In genomic region chr1:87058343-87058649, GRCh38 we compare ENCODE assay signal across 16 cellular contexts.
A peak's percentile ranks its signal among the peaks of the same experiment; 100 is the strongest.
DNase-seq lines count a peak whose midpoint lies in the region; ATAC-seq and TF ChIP-seq lines count a peak whose summit lies in the region.
"Had no signal": no experiment of that assay in that cellular context is flagged by ENCODE, and none has a peak within 500 bp of the region (broad histone marks: within the 10 kb centered on the region; RNA-seq: fewer than 3 reads in every experiment).

No MANE protein-coding gene starts in this region.

- CTCF ChIA-PET in SK-N-SH (lab: Yijun Ruan, JAX): interaction anchor here (0.6 to 1.7 kb wide), 4 partner anchors 9 to 158 kb away, joined by 3 to 4 read pairs (median 4); no protein-coding TSS in a partner anchor

- 87% methylated on average over 1 of the region's 1 CpG for WGBS in SK-N-SH (ENCODE audit: low lambda C conversion rate)

- DNase-seq in SK-N-SH (no peak), foreskin fibroblast (peak; percentile 32 to 64), NCI-H146 treated with DMSO at 0.1 percent for 48 hours (lab: John Stamatoyannopoulos, UW; ENCODE audit: unreplicated experiment) (no peak), NCI-H1417 treated with DMSO at 0.1 percent for 48 hours (lab: John Stamatoyannopoulos, UW) (no peak), DMS114 treated with DMSO at 0.1 percent for 48 hours (lab: John Stamatoyannopoulos, UW; ENCODE audit: unreplicated experiment) (no peak)
- DNase-seq: 8988T; activated T-cell treated with anti-CD3 and anti-CD28 coated beads, Interleukin-2, amount 50 U/mL, for 1 hour; NCI-H1417; NCI-H526; psoas muscle; T-helper 2 cell; upper lobe of right lung had no signal

- no peaks in the 10 kb centered on the region for H3K36me3 ChIP-seq in SK-N-SH (replicated peaks in 1 of 2; ENCODE audit: control insufficient read depth in 1 of 2, insufficient read depth in 2 of 2, low read length in 1 of 2)
- H3K36me3 ChIP-seq in OCI-LY1 (ENCODE audit: insufficient read depth, low read length): peaks cover 12% of the 10 kb centered on the region; the same call in 1 of the 2 replicates
- H3K36me3 ChIP-seq in subcutaneous abdominal adipose tissue (ENCODE audit: control insufficient read depth in 5 of 5, insufficient read depth in 5 of 5, low read length in 5 of 5): no peaks in the 10 kb centered on the region
- H3K36me3 ChIP-seq: upper lobe of right lung had no signal

- H3K9me3 ChIP-seq in SK-N-SH (peaks cover 7% of the 10 kb centered on the region; the same call in 1 of the 2 replicates), OCI-LY1 (ENCODE audit: low read length) (peaks cover 15% of the 10 kb centered on the region), subcutaneous abdominal adipose tissue (ENCODE audit: control insufficient read depth in 5 of 5, low read length in 5 of 5) (no peaks in the 10 kb centered on the region)
- H3K9me3 ChIP-seq: psoas muscle, upper lobe of right lung had no signal

- no peak for ATAC-seq in SK-N-SH treated with all-trans-retinoic acid at 6 μM for 48 hours
- ATAC-seq: psoas muscle, upper lobe of right lung had no signal

- POLR2A ChIA-PET in SK-N-SH (lab: Yijun Ruan, JAX): no interaction called here

- no peak for TF ChIP-seq CTCF in SK-N-SH (IDR thresholded peaks at IDR 0.05)
- no peak for TF ChIP-seq CTCF in OCI-LY1 (IDR thresholded peaks at IDR 0.05; ENCODE audit: low read length)
- no peak for TF ChIP-seq CTCF in foreskin fibroblast (IDR thresholded peaks at IDR 0.05; ENCODE audit: low read depth, low read length)

- H3K4me2 ChIP-seq in SK-N-SH (0 out of 2 replicates have a peak overlapping the region, but pooled peaks have one; percentile 34), OCI-LY1 (ENCODE audit: low read length) (peak overlapping the region; percentile 68)

- TF ChIP-seq EP300 in SK-N-SH (IDR thresholded peaks at IDR 0.05; ENCODE audit: borderline replicate concordance in 1 of 2, low read depth in 1 of 2, low read length in 1 of 2): no peak

- H3K4me3 ChIP-seq in SK-N-SH (ENCODE audit: low read depth in 2 of 2, low read length in 1 of 2): no peak overlapping the region
- no peak overlapping the region for H3K4me3 ChIP-seq in OCI-LY1 (ENCODE audit: low read depth, low read length, poor library complexity, severe bottlenecking)
- H3K4me3 ChIP-seq in foreskin fibroblast (ENCODE audit: low read depth in 1 of 2, low read length in 2 of 2): peak overlapping the region; percentile 35 to 55
- peak overlapping the region in 3 of 5 donors; percentile 19 to 60 (median 52) for H3K4me3 ChIP-seq in subcutaneous abdominal adipose tissue (ENCODE audit: low read depth in 1 of 5, low read length in 5 of 5)

- H4K20me1 ChIP-seq in SK-N-SH (ENCODE audit: insufficient read depth): no peaks in the 10 kb centered on the region
- no peaks in the 10 kb centered on the region for H4K20me1 ChIP-seq in OCI-LY1 (ENCODE audit: insufficient read depth, low read length)

- no peak overlapping the region for H3K9ac ChIP-seq in SK-N-SH
- H3K9ac ChIP-seq in OCI-LY1 (ENCODE audit: low read length): peak overlapping the region; percentile 36
- peak overlapping the region in 2 of 5 donors; percentile 39 to 43 for H3K9ac ChIP-seq in subcutaneous abdominal adipose tissue (ENCODE audit: low read length in 5 of 5)

- TF ChIP-seq RAD21 in SK-N-SH (IDR thresholded peaks at IDR 0.05; ENCODE audit: low read length): no peak

- no peak overlapping the region for H3K27ac ChIP-seq in SK-N-SH (ENCODE audit: low read depth in 2 of 2, low read length in 1 of 2)
- peak overlapping the region; percentile 90 for H3K27ac ChIP-seq in OCI-LY1 (ENCODE audit: low read depth, low read length, poor library complexity, severe bottlenecking)
- no peak overlapping the region for H3K27ac ChIP-seq in subcutaneous abdominal adipose tissue (ENCODE audit: low read depth, low read length)
- H3K27ac ChIP-seq: psoas muscle, RWPE1, upper lobe of right lung had no signal

- 0 out of 2 replicates have a peak, but pooled peaks cover 9% of the 10 kb centered on the region for H3K79me2 ChIP-seq in SK-N-SH (ENCODE audit: insufficient read depth)
- H3K79me2 ChIP-seq in OCI-LY1 (ENCODE audit: insufficient read depth, low read length): peaks cover 59% of the 10 kb centered on the region

- H3K27me3 ChIP-seq in SK-N-SH (ENCODE audit: insufficient read depth) (no peaks in the 10 kb centered on the region), OCI-LY1 (ENCODE audit: insufficient read depth, low read length) (no peaks in the 10 kb centered on the region), subcutaneous abdominal adipose tissue (ENCODE audit: control insufficient read depth in 5 of 5, insufficient read depth in 4 of 5, low read length in 5 of 5) (no peaks in the 10 kb centered on the region)
- H3K27me3 ChIP-seq: upper lobe of right lung had no signal

- H2AFZ ChIP-seq in SK-N-SH (ENCODE audit: low read depth): no peak overlapping the region
- H2AFZ ChIP-seq in OCI-LY1 (ENCODE audit: low read length): no peak overlapping the region

- peaks cover 9% of the 10 kb centered on the region for H3F3A ChIP-seq in SK-N-SH (replicated peaks; ENCODE audit: insufficient read depth)
- H3F3A ChIP-seq in OCI-LY1 (ENCODE audit: insufficient read depth, low read length): peaks cover 3% of the 10 kb centered on the region; the same call in 1 of the 2 replicates

- no peaks in the 10 kb centered on the region for H3K9me2 ChIP-seq in SK-N-SH
- no peaks in the 10 kb centered on the region for H3K9me2 ChIP-seq in OCI-LY1 (ENCODE audit: low read depth, low read length)

- H3K4me1 ChIP-seq in SK-N-SH (ENCODE audit: control insufficient read depth in 1 of 2, insufficient read depth in 2 of 2, low read depth in 1 of 2, low read length in 1 of 2): no peaks in the 10 kb centered on the region; a peak in 2 of 4 replicates
- H3K4me1 ChIP-seq in OCI-LY1 (ENCODE audit: insufficient read depth, low read length, severe bottlenecking): peaks cover 65% of the 10 kb centered on the region
- H3K4me1 ChIP-seq in subcutaneous abdominal adipose tissue (ENCODE audit: control insufficient read depth in 5 of 5, insufficient read depth in 5 of 5, low read length in 5 of 5): peaks cover 0 to 8% (median 0%) of the 10 kb centered on the region in 5 donors
- H3K4me1 ChIP-seq: upper lobe of right lung had no signal

TF ChIP-seq in SK-N-SH, 30 proteins besides CTCF, POLR2A, EP300 and RAD21 (continues in another document):
- no peak for TF ChIP-seq TEAD4 (IDR thresholded peaks at IDR 0.05; ENCODE audit: borderline replicate concordance, insufficient read depth)
- no peak for TF ChIP-seq MAX (IDR thresholded peaks at IDR 0.05; ENCODE audit: low read depth)
- no peak for TF ChIP-seq RCOR1 (IDR thresholded peaks at IDR 0.05; ENCODE audit: low read length)
- TF ChIP-seq GABPA (IDR thresholded peaks at IDR 0.05; ENCODE audit: low read depth): no peak
- TF ChIP-seq TCF12 (IDR thresholded peaks at IDR 0.05): no peak
- no peak for TF ChIP-seq NRF1 (IDR thresholded peaks at IDR 0.05; ENCODE audit: low read depth, low read length)
- TF ChIP-seq CHD2 (IDR thresholded peaks at IDR 0.05; ENCODE audit: low read length, partially characterized antibody): no peak
- no peak for TF ChIP-seq IRF3 (IDR thresholded peaks at IDR 0.05; ENCODE audit: low read depth, low read length)

TF ChIP-seq in SK-N-SH treated with all-trans-retinoic acid at 6 μM for 48 hours, 23 proteins besides CTCF, POLR2A, EP300 and RAD21:
- TF ChIP-seq TOX (CRISPR knock-in tag; IDR thresholded peaks at IDR 0.05; ENCODE audit: borderline replicate concordance): no peak
- TF ChIP-seq CSDC2 (CRISPR knock-in tag; IDR thresholded peaks at IDR 0.05): no peak
- TF ChIP-seq CSRNP3 (CRISPR knock-in tag; IDR thresholded peaks at IDR 0.05): no peak
- TF ChIP-seq TCF4 (CRISPR knock-in tag; IDR thresholded peaks at IDR 0.05; ENCODE audit: borderline replicate concordance): no peak
- TF ChIP-seq ZFP3 (CRISPR knock-in tag; IDR thresholded peaks at IDR 0.05): no peak
- no peak for TF ChIP-seq BACH2 (CRISPR knock-in tag; IDR thresholded peaks at IDR 0.05; ENCODE audit: borderline replicate concordance)
- TF ChIP-seq CREB5 (CRISPR knock-in tag; IDR thresholded peaks at IDR 0.05; ENCODE audit: low read depth): no peak
- TF ChIP-seq PPARA (CRISPR knock-in tag; IDR thresholded peaks at IDR 0.05; ENCODE audit: borderline replicate concordance): no peak
- no peak for TF ChIP-seq SNAI2 (CRISPR knock-in tag; IDR thresholded peaks at IDR 0.05)
- TF ChIP-seq GLIS3 (CRISPR knock-in tag; IDR thresholded peaks at IDR 0.05): no peak
- no peak for TF ChIP-seq OSR1 (CRISPR knock-in tag; IDR thresholded peaks at IDR 0.05)
- TF ChIP-seq ZNF70 (CRISPR knock-in tag; IDR thresholded peaks at IDR 0.05): no peak

Comparison
In these comparisons a context has a peak if more than half of its experiments do, and no peak if none do; other contexts are left out.
1. DNase-seq: peak in foreskin fibroblast (2 of 2); none in SK-N-SH (single experiment), NCI-H146 treated with DMSO at 0.1 percent for 48 hours (single experiment), NCI-H1417 treated with DMSO at 0.1 percent for 48 hours (single experiment) and DMS114 treated with DMSO at 0.1 percent for 48 hours (single experiment).
2. H3K4me3 ChIP-seq: peak in foreskin fibroblast (2 of 2) and subcutaneous abdominal adipose tissue (3 of 5); none in SK-N-SH (0 of 2) and OCI-LY1 (single experiment).